Comparison of ENCODE assay signal across 23 cellular contexts in the genomic region with DNA sequence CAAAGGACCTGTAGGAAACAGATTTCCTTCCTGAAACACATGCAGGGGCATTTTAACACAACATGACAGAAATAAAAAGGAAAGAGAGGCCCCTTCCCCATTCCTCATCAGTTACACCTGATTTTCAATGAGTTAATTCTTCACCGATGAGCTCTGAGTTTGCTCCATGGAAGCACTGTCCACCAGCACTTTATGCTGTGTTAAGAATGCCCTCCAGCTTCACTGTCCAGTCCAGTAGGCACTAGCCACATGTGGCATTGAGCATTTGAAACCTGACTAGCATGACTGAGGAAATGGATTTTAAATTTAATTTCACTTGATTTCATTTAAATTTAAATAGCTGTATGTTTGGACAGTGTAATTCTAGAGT.
DNase-seq lines count a peak whose midpoint lies in the region; ATAC-seq, FAIRE-seq and TF ChIP-seq lines count a peak whose summit lies in the region.
"Had no signal": no experiment of that assay in that cellular context is flagged by ENCODE, and none has a peak within 500 bp of the region (broad histone marks: within the 10 kb centered on the region; RNA-seq: fewer than 3 reads in every experiment).

No MANE protein-coding gene starts in this region.

- TF ChIP-seq EP300 in H1 (IDR thresholded peaks at IDR 0.05; ENCODE audit: borderline replicate concordance in 1 of 2, low read depth in 2 of 2, low read length in 2 of 2) = no peak

- no peaks in the 10 kb centered on the region for H3K79me1 ChIP-seq in H1 (ENCODE audit: low read depth, low read length)

- H3K4me1 ChIP-seq in H1 (replicated peaks in 1 of 4; ENCODE audit: control insufficient read depth in 3 of 4, insufficient read depth in 4 of 4, low read length in 3 of 4) = no peaks in the 10 kb centered on the region
- H3K4me1 ChIP-seq: BE2C, sigmoid colon had no signal

- no peak overlapping the region for H2BK20ac ChIP-seq in H1 (ENCODE audit: low read length)

- TF ChIP-seq POLR2A in H1 (IDR thresholded peaks at IDR 0.05; ENCODE audit: control extremely low read depth in 1 of 2, low read depth in 2 of 2, low read length in 2 of 2) = no peak

- no peak overlapping the region for H4K91ac ChIP-seq in H1 (replicated peaks; ENCODE audit: insufficient read length, low read length)

- intact Hi-C loops in natural killer cell (cut with micrococcal nuclease) = no loop called here

- no peak overlapping the region for H3K4me3 ChIP-seq in H1 (ENCODE audit: extremely low read depth in 1 of 4, insufficient read depth in 2 of 4, low read depth in 3 of 4, low read length in 4 of 4)
- H3K4me3 ChIP-seq: coronary artery, sigmoid colon had no signal

- no peak overlapping the region for H2BK5ac ChIP-seq in H1 (ENCODE audit: low read depth, low read length)

- H3K23me2 ChIP-seq in H1 (ENCODE audit: low read depth, low read length) = no peaks in the 10 kb centered on the region

- H3K36me3 Mint-ChIP-seq in natural killer cell (no peaks in the 10 kb centered on the region), mesothelial cell of epicardium (peaks cover 3% of the 10 kb centered on the region)
- no peaks in the 10 kb centered on the region for H3K36me3 Mint-ChIP-seq in natural killer cell treated with Interleukin-12 subunit alpha and Interleukin-12 subunit beta and Interleukin-15 and Interleukin-18, amount 100 ng/mL, for 72 hours

- H2AFZ ChIP-seq in H1 (ENCODE audit: low read length) = peak overlapping the region; percentile 55; the same call in 1 of the 2 replicates

- no peaks in the 10 kb centered on the region for H3K27me3 ChIP-seq in H1 (replicated peaks in 1 of 4; ENCODE audit: control insufficient read depth in 3 of 4, extremely low read depth in 1 of 4, insufficient read depth in 3 of 4, low read length in 3 of 4)
- H3K27me3 ChIP-seq: BE2C, sigmoid colon had no signal

- ATAC-seq in natural killer cell = no peak
- no peak for ATAC-seq in natural killer cell treated with Interleukin-12 subunit alpha and Interleukin-12 subunit beta and Interleukin-15 and Interleukin-18, amount 100 ng/mL, for 72 hours
- no peak for ATAC-seq in HG03045 (IDR thresholded peaks at IDR 0.05; ENCODE audit: unreplicated experiment)
- ATAC-seq: effector memory CD8-positive, alpha-beta T cell had no signal

- no peak overlapping the region for H3K18ac ChIP-seq in H1 (ENCODE audit: extremely low read depth, low read length)

- H3K4ac ChIP-seq in H1 (replicated peaks; ENCODE audit: insufficient read length, low read depth, low read length) = no peak overlapping the region

- H3K9me3 Mint-ChIP-seq in natural killer cell = peaks cover 5% of the 10 kb centered on the region in 2 donors
- H3K9me3 Mint-ChIP-seq in natural killer cell treated with Interleukin-12 subunit alpha and Interleukin-12 subunit beta and Interleukin-15 and Interleukin-18, amount 100 ng/mL, for 72 hours = peaks cover 5% of the 10 kb centered on the region
- peaks cover 15% of the 10 kb centered on the region for H3K9me3 Mint-ChIP-seq in mesothelial cell of epicardium

- no peak for TF ChIP-seq RAD21 in H1 (IDR thresholded peaks at IDR 0.05 in 1 of 2, conservative IDR thresholded peaks at IDR 0.05 in 1 of 2; ENCODE audit: low read depth in 2 of 2, low read length in 2 of 2)

- POLR2A ChIA-PET in H1 (lab: Charles Lee; ENCODE audit: partially characterized antibody) = interaction anchor here (1.5 kb wide), 1 partner anchor 8 kb away, joined by 4 read pairs; no protein-coding TSS in a partner anchor

- H3K9ac ChIP-seq in H1 (replicated peaks in 1 of 4; ENCODE audit: extremely low read depth in 1 of 4, low read depth in 3 of 4, low read length in 3 of 4) = no peak overlapping the region

- no peaks in the 10 kb centered on the region for H4K20me1 ChIP-seq in H1 (replicated peaks in 1 of 2; ENCODE audit: control insufficient read depth in 1 of 2, insufficient read depth in 2 of 2, low read length in 2 of 2)

- no peaks in the 10 kb centered on the region for H3K9me3 ChIP-seq in H1 (ENCODE audit: insufficient read depth in 2 of 2, low read depth in 1 of 2, low read length in 1 of 2)
- H3K9me3 ChIP-seq: BE2C, sigmoid colon had no signal

- 93% methylated on average over 1 of the region's 1 CpG; no CpG with 5 or more reads in 1 of the 2 experiments for WGBS in H1 (ENCODE audit: extremely low coverage in 1 of 2, insufficient coverage in 1 of 2, insufficient read length in 1 of 2, insufficient replicate concordance in 2 of 2, low coverage in 1 of 2, low lambda C conversion rate in 2 of 2, missing lambda C conversion rate in 1 of 2), 2 experiments

- TF ChIP-seq CTCF in natural killer cell (IDR thresholded peaks at IDR 0.05) (no peak), H1 (IDR thresholded peaks at IDR 0.05; ENCODE audit: control extremely low read depth in 1 of 3, insufficient read depth in 1 of 3, low read depth in 1 of 3, low read length in 3 of 3) (no peak), mesothelial cell of epicardium (IDR thresholded peaks at IDR 0.05; ENCODE audit: unreplicated experiment) (no peak)

- FAIRE-seq in H1 (lab: Jason Lieb, UNC) (no peak), frontal cortex (lab: Jason Lieb, UNC) (no peak)
- FAIRE-seq: A204.1 had no signal

- no peak overlapping the region for H3K4me2 ChIP-seq in H1 (ENCODE audit: insufficient read depth in 1 of 2, low read depth in 2 of 2, low read length in 2 of 2)

- no peak overlapping the region for H3K14ac ChIP-seq in H1 (ENCODE audit: insufficient read length)

- H3K27me3 Mint-ChIP-seq in natural killer cell (ENCODE audit: low read depth in 2 of 2) (no peaks in the 10 kb centered on the region), mesothelial cell of epicardium (ENCODE audit: low read depth) (no peaks in the 10 kb centered on the region)
- H3K27me3 Mint-ChIP-seq in natural killer cell treated with Interleukin-12 subunit alpha and Interleukin-12 subunit beta and Interleukin-15 and Interleukin-18, amount 100 ng/mL, for 72 hours = no peaks in the 10 kb centered on the region
- H3K27me3 Mint-ChIP-seq: effector memory CD8-positive, alpha-beta T cell had no signal

- H3K36me3 ChIP-seq in H1 (ENCODE audit: control insufficient read depth in 2 of 4, insufficient read depth in 4 of 4, low read length in 3 of 4) = no peaks in the 10 kb centered on the region
- H3K36me3 ChIP-seq: BE2C, sigmoid colon had no signal

- peaks cover 16 to 18% of the 10 kb centered on the region in 2 donors for H3K4me1 Mint-ChIP-seq in natural killer cell
- H3K4me1 Mint-ChIP-seq in natural killer cell treated with Interleukin-12 subunit alpha and Interleukin-12 subunit beta and Interleukin-15 and Interleukin-18, amount 100 ng/mL, for 72 hours (ENCODE audit: low read depth in 2 of 2) = peaks cover 4 to 11% of the 10 kb centered on the region in 2 donors
- H3K4me1 Mint-ChIP-seq in mesothelial cell of epicardium = peaks cover 40% of the 10 kb centered on the region

- H3K27ac Mint-ChIP-seq in natural killer cell (peak overlapping the region in 1 of 2 donors; percentile 40), mesothelial cell of epicardium (peak overlapping the region; percentile 94)
- no peak overlapping the region for H3K27ac Mint-ChIP-seq in natural killer cell treated with Interleukin-12 subunit alpha and Interleukin-12 subunit beta and Interleukin-15 and Interleukin-18, amount 100 ng/mL, for 72 hours
- H3K27ac Mint-ChIP-seq: effector memory CD8-positive, alpha-beta T cell had no signal

- H2AK5ac ChIP-seq in H1 (ENCODE audit: low read depth, low read length) = no peak overlapping the region

- no peak overlapping the region for H3K27ac ChIP-seq in H1 (ENCODE audit: low read depth, low read length)
- H3K27ac ChIP-seq: coronary artery, sigmoid colon had no signal

- no peaks in the 10 kb centered on the region for H3K79me2 ChIP-seq in H1 (ENCODE audit: control insufficient read depth in 1 of 2, insufficient read depth in 2 of 2, low read length in 2 of 2)

- H4K5ac ChIP-seq in H1 (ENCODE audit: insufficient read length, low read depth, low read length) = no peak overlapping the region

- H3K4me3 Mint-ChIP-seq in natural killer cell = peak overlapping the region; percentile 39
- H3K4me3 Mint-ChIP-seq in natural killer cell treated with Interleukin-12 subunit alpha and Interleukin-12 subunit beta and Interleukin-15 and Interleukin-18, amount 100 ng/mL, for 72 hours = no peak overlapping the region
- no peak overlapping the region for H3K4me3 Mint-ChIP-seq in mesothelial cell of epicardium
- H3K4me3 Mint-ChIP-seq: effector memory CD8-positive, alpha-beta T cell had no signal

- H4K8ac ChIP-seq in H1 (ENCODE audit: extremely low read depth, insufficient read depth, low read length) = no peak overlapping the region

- no peak overlapping the region for H2BK15ac ChIP-seq in H1 (ENCODE audit: low read length)

- no peak overlapping the region for H2BK12ac ChIP-seq in H1 (ENCODE audit: low read depth, low read length)

- H3K56ac ChIP-seq in H1 (replicated peaks; ENCODE audit: insufficient read length, low read depth, low read length) = no peak overlapping the region

- DNase-seq in natural killer cell = no peak
- DNase-seq in natural killer cell treated with Interleukin-12 subunit alpha and Interleukin-12 subunit beta and Interleukin-15 and Interleukin-18, amount 100 ng/mL, for 72 hours (ENCODE audit: low spot score) = no peak
- no peak for DNase-seq in H1 (ENCODE audit: low read depth in 1 of 2, low spot score in 2 of 2)
- DNase-seq in mesothelial cell of epicardium (ENCODE audit: low spot score in 2 of 2, unreplicated experiment in 2 of 2) = no peak
- no peak for DNase-seq in hypothalamus (lab: John Stamatoyannopoulos, UW)
- no peak for DNase-seq in frontal cortex (ENCODE audit: low spot score in 2 of 2)
- DNase-seq in activated T-cell treated with anti-CD3 and anti-CD28 coated beads, Interleukin-2, amount 50 U/mL, for 1 hour = no peak
- DNase-seq: activated CD4-positive, alpha-beta T cell treated with anti-CD3 and anti-CD28 coated beads for 4 hours; activated naive CD4-positive, alpha-beta T cell; activated T-cell treated with anti-CD3 and anti-CD28 coated beads, Interleukin-2, amount 50 U/mL, for 48 hours; BE2C; DMS79; effector memory CD8-positive, alpha-beta T cell; GF-D8; GOT3; NCI-H1105; NCI-H1930; NCI-H69; RPMI8226; sigmoid colon had no signal

- H3K23ac ChIP-seq in H1 (ENCODE audit: insufficient read length) = no peak overlapping the region

- H2BK120ac ChIP-seq in H1 (replicated peaks; ENCODE audit: low read depth, low read length) = no peak overlapping the region

- CTCF ChIA-PET in H1 (lab: Charles Lee; ENCODE audit: partially characterized antibody) = no interaction called here

TF ChIP-seq in H1, 55 proteins besides CTCF, POLR2A, EP300 and RAD21:
- TF ChIP-seq KDM5A (IDR thresholded peaks at IDR 0.05; ENCODE audit: low read length) (no peak), BRCA1 (IDR thresholded peaks at IDR 0.05; ENCODE audit: low read depth, low read length) (no peak), SIN3A (conservative IDR thresholded peaks at IDR 0.05 in 1 of 2, IDR thresholded peaks at IDR 0.05 in 1 of 2; ENCODE audit: low read depth in 1 of 2, low read length in 2 of 2) (no peak)
